11 cellular contexts compared by ENCODE assay signal in genomic region chr5:160458971-160459800, GRCh38. TPM values are rescaled to one million over a fixed set of nuclear protein-coding genes. Genes with fewer than 3 reads are reported as not detected.
DNase-seq lines count a peak whose midpoint lies in the region; ATAC-seq, FAIRE-seq and TF ChIP-seq lines count a peak whose summit lies in the region.
"Had no signal": no experiment of that assay in that cellular context is flagged by ENCODE, and none has a peak within 500 bp of the region (broad histone marks: within the 10 kb centered on the region; RNA-seq: fewer than 3 reads in every experiment).

No MANE protein-coding gene starts in this region.

- WGBS in GM12878 (ENCODE audit: insufficient coverage, insufficient replicate concordance, low lambda C conversion rate, missing lambda C conversion rate), result 15% methylated on average over 8 of the region's 8 CpGs
- WGBS in small intestine, 3 donors, result 79 to 88% (median 82%) methylated on average over 8 of the region's 8 CpGs

- in situ Hi-C loops in GM12878 (cut with MboI), result no loop called here

- peak overlapping the region; percentile 24; the same call in 1 of the 2 replicates for H3K9ac ChIP-seq in GM12878 (ENCODE audit: control insufficient read depth, insufficient read depth, low read length)
- H3K9ac ChIP-seq: SK-N-SH had no signal

- H3K27ac ChIP-seq in GM12878 (ENCODE audit: control insufficient read depth, insufficient read depth) (peak overlapping the region; percentile 70), small intestine (ENCODE audit: low read depth in 1 of 2, low read length in 1 of 2) (no peak overlapping the region)

- DNase-seq in GM12878 (ENCODE audit: low read depth, low spot score), result peak; percentile 92
- no peak for DNase-seq in NCI-H526 treated with DMSO at 0.1 percent for 48 hours (lab: John Stamatoyannopoulos, UW)
- no peak for DNase-seq in small intestine
- no peak for DNase-seq in NCI-H2107 (lab: John Stamatoyannopoulos, UW)
- DNase-seq in mucosa of descending colon, result no peak
- DNase-seq: NCI-H187, SK-N-SH had no signal

- POLR2A ChIA-PET in GM12878 (lab: Charles Lee), result interaction anchor here (0.5 to 6.2 kb wide), 16 partner anchors 8 to 48 kb away, joined by 3 to 97 read pairs (median 7); partner anchors contain the start of genes PTTG1 and SLU7

- BruUV-seq in GM12878 (replicated peaks; lab: Mats Ljungman, UMichigan), result TSS peak; percentile 94

- H3K4me3 ChIP-seq in GM12878, result no peak overlapping the region
- H3K4me3 ChIP-seq in small intestine (ENCODE audit: low read depth in 1 of 2, low read length in 2 of 2), result no peak overlapping the region
- no peak overlapping the region for H3K4me3 ChIP-seq in mucosa of descending colon

- H3K4me2 ChIP-seq in GM12878 (ENCODE audit: control insufficient read depth, insufficient read depth), result peak overlapping the region; percentile 19
- H3K4me2 ChIP-seq: SK-N-SH had no signal

- CTCF ChIA-PET in GM12878 (lab: Yijun Ruan, JAX), result interaction anchor here (0.8 to 6.2 kb wide), 13 partner anchors 8 to 51 kb away, joined by 3 to 127 read pairs (median 5); partner anchors contain the start of gene PTTG1

- peak; percentile 88 for ATAC-seq in GM18517 (IDR thresholded peaks at IDR 0.05; ENCODE audit: unreplicated experiment)
- ATAC-seq in GM19468 (IDR thresholded peaks at IDR 0.05; ENCODE audit: extremely low read depth, unreplicated experiment), result peak; percentile 78
- peak; percentile 81 for ATAC-seq in HG03045 (IDR thresholded peaks at IDR 0.05; ENCODE audit: unreplicated experiment)
- peak; percentile 77 for ATAC-seq in GM12878
- no peak for ATAC-seq in mucosa of descending colon

- intact Hi-C loops in GM12878 (cut with micrococcal nuclease; ENCODE audit: unreplicated experiment) (loop anchor here (1.0 kb wide), 2 partner anchors 8 to 16 kb away; no protein-coding TSS in a partner anchor), mucosa of descending colon (cut with DNase I, micrococcal nuclease) (no loop called here)

- H2AFZ ChIP-seq in GM12878 (ENCODE audit: control insufficient read depth, low read depth, low read length), result peak overlapping the region; percentile 65

- TF ChIP-seq POLR2A in GM12878 (IDR thresholded peaks at IDR 0.05; ENCODE audit: low read depth, low read length), result peak; percentile 60; the same call in 1 of the 2 replicates

- RAD21 ChIA-PET in GM12878 (lab: Charles Lee; ENCODE audit: unreplicated experiment), result interaction anchor here (0.8 to 6.0 kb wide), 19 partner anchors 8 to 48 kb away, joined by 3 to 152 read pairs (median 7); partner anchors contain the start of gene SLU7

- H3K4me1 ChIP-seq in GM12878 (ENCODE audit: control insufficient read depth, insufficient read depth, low read length) (peaks cover 45% of the 10 kb centered on the region), small intestine (ENCODE audit: control insufficient read depth in 2 of 2, insufficient read depth in 1 of 2, low read depth in 1 of 2, low read length in 1 of 2) (peaks cover 0 to 3% of the 10 kb centered on the region in 2 donors), mucosa of descending colon (ENCODE audit: low read depth) (no peaks in the 10 kb centered on the region)

- no peaks in the 10 kb centered on the region for H4K20me1 ChIP-seq in GM12878 (ENCODE audit: control insufficient read depth, insufficient read depth)

- FAIRE-seq in GM12878 (lab: Jason Lieb, UNC) (peak; percentile 64), small intestine (lab: Jason Lieb, UNC) (no peak)
- FAIRE-seq: endometrium had no signal

- H3K79me2 ChIP-seq in GM12878 (ENCODE audit: control insufficient read depth, insufficient read depth, low read length), result peaks cover 15% of the 10 kb centered on the region

- SMC1A ChIA-PET in GM12878 (lab: Charles Lee; ENCODE audit: uncharacterized antibody, unreplicated experiment), result interaction anchor here (0.9 to 15.7 kb wide), 13 partner anchors 8 to 48 kb away, joined by 3 to 511 read pairs (median 11); no protein-coding TSS in a partner anchor

- TF ChIP-seq RAD21 in GM12878 (IDR thresholded peaks at IDR 0.05; ENCODE audit: insufficient read depth, low read depth, low read length), result no peak

- TF ChIP-seq CTCF in GM12878 (IDR thresholded peaks at IDR 0.05 in 2 of 3, conservative IDR thresholded peaks at IDR 0.05 in 1 of 3; ENCODE audit: control insufficient read depth in 2 of 3, extremely low read depth in 1 of 3, insufficient read depth in 1 of 3, low read depth in 3 of 3, low read length in 3 of 3) (no peak), mucosa of descending colon (IDR thresholded peaks at IDR 0.05) (no peak)

- H3K27me3 ChIP-seq in GM12878 (replicated peaks in 1 of 2; ENCODE audit: control insufficient read depth in 2 of 2, insufficient read depth in 2 of 2, low read length in 1 of 2) (no peaks in the 10 kb centered on the region), small intestine (ENCODE audit: control insufficient read depth in 2 of 2, insufficient read depth in 2 of 2, low read length in 2 of 2) (no peaks in the 10 kb centered on the region)

- H3K36me3 ChIP-seq in GM12878 (ENCODE audit: control insufficient read depth in 2 of 2, insufficient read depth in 2 of 2, low read length in 1 of 2) (no peaks in the 10 kb centered on the region), small intestine (ENCODE audit: control insufficient read depth in 2 of 2, insufficient read depth in 2 of 2, low read length in 2 of 2) (no peaks in the 10 kb centered on the region), mucosa of descending colon (ENCODE audit: low read depth) (no peaks in the 10 kb centered on the region)

- H3K9me3 ChIP-seq in GM12878 (replicated peaks; ENCODE audit: control insufficient read depth, insufficient read depth, low read length) (no peaks in the 10 kb centered on the region; the same call in 2 of the 3 replicates), small intestine (ENCODE audit: control insufficient read depth, low read depth) (no peaks in the 10 kb centered on the region), mucosa of descending colon (no peaks in the 10 kb centered on the region)
- H3K9me3 ChIP-seq: SK-N-SH had no signal

- TF ChIP-seq EP300 in GM12878 (IDR thresholded peaks at IDR 0.05; ENCODE audit: borderline replicate concordance in 1 of 2, control insufficient read depth in 1 of 2, low read depth in 2 of 2, low read length in 2 of 2), result peak; percentile 92 to 98; a peak in 3 of 4 replicates

RNA-seq across cellular contexts. Expression of gene PTTG1, which starts 37.5 kb away (rescaled TPM):
- total RNA-seq in GM12878 (2013; cell fraction: nucleolus; rRNA removed), result 68.9 and 70.9 TPM in 2 replicates
- 234 and 273 TPM in 2 replicates for total RNA-seq in GM12878 (2014; rRNA removed)
- 301 TPM in 2 replicates for total RNA-seq in GM12878 (2014; rRNA removed; fragmentation: Illumina TruSeq; extraction: Trizol)
- total RNA-seq in GM12878 (2021), result 154 and 168 TPM in 2 replicates
- 244 TPM for polyA plus RNA-seq in GM12878 (2011; ENCODE audit: low read depth)
- polyA plus RNA-seq in GM12878 (2011; rRNA removed), result 322 and 441 TPM in 2 replicates
- polyA plus RNA-seq in GM12878 (2011; cell fraction: cytosol; rRNA removed), result 515 and 857 TPM in 2 replicates
- polyA plus RNA-seq in GM12878 (2011; cell fraction: nucleus; rRNA removed), result 224 and 286 TPM in 2 replicates
- 111 and 166 TPM in 2 replicates for polyA plus RNA-seq in GM12878 (2012)
- 609 and 993 TPM in 2 replicates for polyA plus RNA-seq in GM12878 (2014; fragmentation: Illumina TruSeq; extraction: Trizol)
- polyA plus RNA-seq in GM12878 (2014; fragmentation: Nextera tagmentation; extraction: Ambion mirVana), result 1,000 to 10,000 TPM in 1 of 2 experiments, 100 to 1,000 TPM in 1; 946 to 1,033 TPM
- polyA plus RNA-seq in GM12878 (2014; rRNA removed), result 230 and 381 TPM in 2 replicates
- 100 to 1,000 TPM; 372 to 407 TPM for polyA plus RNA-seq in GM12878 (2016; fragmentation: Nextera tagmentation; extraction: Ambion mirVana)
- polyA minus RNA-seq in GM12878 (2011; rRNA and poly(A)+ RNA removed), result 99.0 and 141 TPM in 2 replicates
- polyA minus RNA-seq in GM12878 (2011; cell fraction: cytosol; rRNA and poly(A)+ RNA removed), result 31.5 and 38.2 TPM in 2 replicates
- 38.2 and 46.3 TPM in 2 replicates for polyA minus RNA-seq in GM12878 (2011; cell fraction: nucleus; rRNA and poly(A)+ RNA removed)
- 10 to 100 TPM in 2 of 3 donors, 1 to 10 TPM in 1; 8.4 to 98.9 (median 12.1) TPM for polyA plus RNA-seq in small intestine
- 10 to 100 TPM in 1 of 3 donors, 1 to 10 TPM in 2; 5.8 to 46.8 (median 9.0) TPM for total RNA-seq in mucosa of descending colon

RNA-seq across cellular contexts. Expression of gene SLU7, which starts 40.3 kb away (rescaled TPM):
- total RNA-seq in GM12878 (2013; cell fraction: nucleolus; rRNA removed), result 36.9 and 53.4 TPM in 2 replicates
- total RNA-seq in GM12878 (2014; rRNA removed), result 32.9 and 36.2 TPM in 2 replicates
- 51.9 and 56.0 TPM in 2 replicates for total RNA-seq in GM12878 (2014; rRNA removed; fragmentation: Illumina TruSeq; extraction: Trizol)
- 35.2 and 38.6 TPM in 2 replicates for total RNA-seq in GM12878 (2021)
- 47.3 TPM for polyA plus RNA-seq in GM12878 (2011; ENCODE audit: low read depth)
- 52.8 and 77.4 TPM in 2 replicates for polyA plus RNA-seq in GM12878 (2011; rRNA removed)
- 12.9 and 15.4 TPM in 2 replicates for polyA plus RNA-seq in GM12878 (2011; cell fraction: cytosol; rRNA removed)
- polyA plus RNA-seq in GM12878 (2011; cell fraction: nucleus; rRNA removed), result 30.5 and 31.1 TPM in 2 replicates
- 63.6 and 64.4 TPM in 2 replicates for polyA plus RNA-seq in GM12878 (2012)
- 55.2 and 57.7 TPM in 2 replicates for polyA plus RNA-seq in GM12878 (2014; fragmentation: Illumina TruSeq; extraction: Trizol)
- 10 to 100 TPM; 40.9 to 41.2 TPM for polyA plus RNA-seq in GM12878 (2014; fragmentation: Nextera tagmentation; extraction: Ambion mirVana)
- polyA plus RNA-seq in GM12878 (2014; rRNA removed), result 32.7 and 35.9 TPM in 2 replicates
- 10 to 100 TPM; 53.4 to 54.0 TPM for polyA plus RNA-seq in GM12878 (2016; fragmentation: Nextera tagmentation; extraction: Ambion mirVana)
- polyA minus RNA-seq in GM12878 (2011; rRNA and poly(A)+ RNA removed), result 23.0 and 30.4 TPM in 2 replicates
- 8.7 and 16.0 TPM in 2 replicates for polyA minus RNA-seq in GM12878 (2011; cell fraction: cytosol; rRNA and poly(A)+ RNA removed)
- polyA minus RNA-seq in GM12878 (2011; cell fraction: nucleus; rRNA and poly(A)+ RNA removed), result 13.4 and 20.5 TPM in 2 replicates
- 10 to 100 TPM; 19.9 to 44.0 (median 32.9) TPM for polyA plus RNA-seq in small intestine
- total RNA-seq in mucosa of descending colon, result 10 to 100 TPM; 46.4 to 52.3 (median 49.5) TPM

RNA-seq across cellular contexts. Expression of gene FAM200C, which starts 59.3 kb away (rescaled TPM):
- total RNA-seq in GM12878 (2013; cell fraction: nucleolus; rRNA removed), result 10.5 and 11.7 TPM in 2 replicates
- total RNA-seq in GM12878 (2014; rRNA removed) (2.0 and 2.5 TPM in 2 replicates), GM12878 (2014; rRNA removed; fragmentation: Illumina TruSeq; extraction: Trizol) (2.5 and 2.6 TPM in 2 replicates), GM12878 (2021) (2.0 and 2.4 TPM in 2 replicates), mucosa of descending colon (1 to 10 TPM; 1.7 to 4.3 (median 1.9) TPM)
- 0.21 TPM for polyA plus RNA-seq in GM12878 (2011; ENCODE audit: low read depth)
- polyA plus RNA-seq in GM12878 (2011; rRNA removed) (2.9 and 4.7 TPM in 2 replicates), GM12878 (2014; fragmentation: Illumina TruSeq; extraction: Trizol) (1.3 and 2.0 TPM in 2 replicates), GM12878 (2014; fragmentation: Nextera tagmentation; extraction: Ambion mirVana) (1 to 10 TPM; 1.0 to 1.2 TPM), GM12878 (2014; rRNA removed) (1.6 and 1.8 TPM in 2 replicates), GM12878 (2016; fragmentation: Nextera tagmentation; extraction: Ambion mirVana) (1 to 10 TPM; 4.7 to 5.4 TPM), small intestine (1 to 10 TPM in 2 of 3 donors, under 1 TPM in 1; 0.27 to 1.6 (median 1.6) TPM)
- polyA plus RNA-seq in GM12878 (2011; cell fraction: cytosol; rRNA removed), result 0.92 and 1.2 TPM in 2 replicates
- polyA plus RNA-seq in GM12878 (2011; cell fraction: nucleus; rRNA removed), result 1.7 and 2.3 TPM in 2 replicates
- polyA plus RNA-seq in GM12878 (2012), result 0.58 and 1.5 TPM in 2 replicates
- polyA minus RNA-seq in GM12878 (2011; rRNA and poly(A)+ RNA removed), result 1.9 and 2.9 TPM in 2 replicates
- polyA minus RNA-seq in GM12878 (2011; cell fraction: cytosol; rRNA and poly(A)+ RNA removed), result 0.40 and 0.42 TPM in 2 replicates
- polyA minus RNA-seq in GM12878 (2011; cell fraction: nucleus; rRNA and poly(A)+ RNA removed), result 1.9 and 3.1 TPM in 2 replicates
